Comparison of ENCODE assay signal across 9 cellular contexts in genomic region chr4:5365071-5366008, GRCh38.
DNase-seq lines count a peak whose midpoint lies in the region; ATAC-seq, FAIRE-seq and TF ChIP-seq lines count a peak whose summit lies in the region.
"Had no signal": no experiment of that assay in that cellular context is flagged by ENCODE, and none has a peak within 500 bp of the region (broad histone marks: within the 10 kb centered on the region; RNA-seq: fewer than 3 reads in every experiment).

No MANE protein-coding gene starts in this region.

- intact Hi-C loops in pancreas (cut with DNase I), result no loop called here

- H3K36me3 ChIP-seq in pancreas, result no peaks in the 10 kb centered on the region

- peak overlapping the region in 2 of 4 donors; percentile 1 to 6 for H3K27ac ChIP-seq in pancreas

- peak; percentile 75 to 92 (median 86) for ATAC-seq in pancreas
- no peak for ATAC-seq in HG02798 (IDR thresholded peaks at IDR 0.05; ENCODE audit: poor library complexity, unreplicated experiment)
- no peak for ATAC-seq in HG03135 (IDR thresholded peaks at IDR 0.05; ENCODE audit: unreplicated experiment)

- H3K27me3 ChIP-seq in pancreas, result no peaks in the 10 kb centered on the region

- H3K4me3 ChIP-seq in pancreas, result no peak overlapping the region

- FAIRE-seq in pancreas (lab: Jason Lieb, UNC), result no peak

- DNase-seq in EH (ENCODE audit: low read depth), result peak; percentile 100
- DNase-seq in NCI-H187 treated with DMSO at 0.1 percent for 48 hours (lab: John Stamatoyannopoulos, UW), result peak; percentile 19
- peak; percentile 91 for DNase-seq in dedifferentiated amniotic fluid mesenchymal stem cell (ENCODE audit: extremely low spot score)
- peak in 2 of 6 donors; percentile 27 to 52 for DNase-seq in pancreas
- DNase-seq in central memory CD4-positive, alpha-beta T cell, result no peak
- no peak for DNase-seq in NCI-H2081 (lab: John Stamatoyannopoulos, UW)
- DNase-seq: NCI-H2029 had no signal

- no peak for TF ChIP-seq CTCF in pancreas (IDR thresholded peaks at IDR 0.05)

- WGBS in pancreas, 2 donors, result 17 to 18% methylated on average over 12 of the region's 12 CpGs

- no peaks in the 10 kb centered on the region for H3K9me3 ChIP-seq in pancreas

- H3K4me1 ChIP-seq in pancreas, result no peaks in the 10 kb centered on the region

Comparison
In these comparisons a context has a peak if more than half of its experiments do, and no peak if none do; other contexts are left out.
1. DNase-seq: peak in EH (single experiment), NCI-H187 treated with DMSO at 0.1 percent for 48 hours (single experiment) and dedifferentiated amniotic fluid mesenchymal stem cell (single experiment); none in central memory CD4-positive, alpha-beta T cell (single experiment) and NCI-H2081 (0 of 2).
2. ATAC-seq: peak in pancreas (4 of 4); none in HG02798 (single experiment) and HG03135 (single experiment).